In the genomic region with DNA sequence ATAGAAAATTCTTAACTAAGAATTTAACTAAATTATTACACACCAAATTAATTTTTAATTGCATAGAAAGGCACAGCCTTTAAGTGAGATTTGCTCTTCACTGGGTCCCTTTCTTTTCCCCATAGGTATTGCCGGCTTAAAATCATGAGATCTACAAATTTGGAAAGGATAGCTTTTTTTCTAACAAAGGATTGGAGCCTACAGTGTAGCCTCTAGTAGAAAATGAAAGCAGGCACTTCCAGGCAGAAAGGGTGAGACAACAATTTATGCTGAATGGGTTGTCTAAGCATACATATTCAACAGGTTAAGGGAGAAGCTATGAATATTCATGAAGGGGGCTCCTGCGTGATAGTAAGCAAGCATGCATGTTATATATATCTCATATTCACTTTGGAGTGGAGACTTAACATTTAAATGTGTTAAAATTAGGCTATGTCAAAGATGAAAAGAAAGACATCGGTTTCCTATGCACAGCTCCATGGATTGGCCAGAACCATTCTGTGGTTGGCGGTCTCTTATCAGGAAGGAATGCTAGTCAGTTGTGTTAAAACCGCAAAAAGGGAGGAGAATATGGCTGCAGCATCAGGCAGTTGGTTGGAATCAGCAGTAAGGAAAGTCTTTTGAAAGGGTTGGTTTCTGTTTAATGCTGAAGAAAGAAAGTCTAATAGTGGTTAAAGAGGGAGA, we compare ENCODE assay signal across 10 cellular contexts.
DNase-seq lines count a peak whose midpoint lies in the region; ATAC-seq and TF ChIP-seq lines count a peak whose summit lies in the region.
"Had no signal": no experiment of that assay in that cellular context is flagged by ENCODE, and none has a peak within 500 bp of the region (broad histone marks: within the 10 kb centered on the region; RNA-seq: fewer than 3 reads in every experiment).

No MANE protein-coding gene starts in this region.

- peaks cover 5% of the 10 kb centered on the region for H3K36me3 Mint-ChIP-seq in glutamatergic neuron (ENCODE audit: unreplicated experiment)

- H3K9me3 ChIP-seq in A673 (ENCODE audit: low read depth, low read length, poor library complexity, severe bottlenecking) (no peaks in the 10 kb centered on the region), HEK293 (ENCODE audit: control insufficient read depth, insufficient read depth, low read depth, low read length) (no peaks in the 10 kb centered on the region)
- H3K9me3 ChIP-seq: pancreas had no signal

- no peaks in the 10 kb centered on the region for H3K4me1 Mint-ChIP-seq in glutamatergic neuron (ENCODE audit: low read depth, unreplicated experiment)

- H3K4me3 ChIP-seq in A673 (ENCODE audit: low read depth, low read length, poor library complexity, severe bottlenecking) (no peak overlapping the region), HEK293 (ENCODE audit: low read depth, low read length) (no peak overlapping the region), fibroblast of pulmonary artery (replicated peaks; ENCODE audit: low read depth, low read length) (peak overlapping the region; percentile 41)
- H3K4me3 ChIP-seq: pancreas had no signal

- no peak overlapping the region for H3K27ac Mint-ChIP-seq in glutamatergic neuron (ENCODE audit: unreplicated experiment)

- intact Hi-C loops in A673 (cut with micrococcal nuclease; ENCODE audit: unreplicated experiment), result no loop called here

- no peaks in the 10 kb centered on the region for H3K4me1 ChIP-seq in A673 (ENCODE audit: insufficient read depth, low read length, poor library complexity, severe bottlenecking)
- H3K4me1 ChIP-seq in HEK293 (ENCODE audit: control insufficient read depth, insufficient read depth, low read length), result no peaks in the 10 kb centered on the region
- H3K4me1 ChIP-seq: pancreas had no signal

- H3K27me3 ChIP-seq in A673 (replicated peaks; ENCODE audit: insufficient read depth, low read depth, low read length, poor library complexity), result no peaks in the 10 kb centered on the region
- H3K27me3 ChIP-seq: pancreas had no signal

- no peaks in the 10 kb centered on the region for H3K27me3 Mint-ChIP-seq in glutamatergic neuron (ENCODE audit: unreplicated experiment)

- H3K9me3 Mint-ChIP-seq in glutamatergic neuron (ENCODE audit: unreplicated experiment), result no peaks in the 10 kb centered on the region

- ATAC-seq in SK-N-SH treated with all-trans-retinoic acid at 6 μM for 48 hours (peak; percentile 90), HG03280 (IDR thresholded peaks at IDR 0.05; ENCODE audit: unreplicated experiment) (no peak)

- DNase-seq in A673 (ENCODE audit: low spot score) (peak; percentile 54), fibroblast of pulmonary artery (ENCODE audit: low read depth) (peak; percentile 94), glutamatergic neuron (no peak), SKM-1 (lab: John Stamatoyannopoulos, UW; ENCODE audit: unreplicated experiment) (no peak)
- no peak for DNase-seq in stimulated activated CD4-positive, alpha-beta T cell treated with anti-CD3 and anti-CD28 coated beads, Interleukin-1b, Interleukin-23, amount 100 ng/mL, for 48 hours
- DNase-seq: AML-193, pancreas had no signal

- POLR2A ChIA-PET in A673 (lab: Charles Lee; ENCODE audit: low non-redundant PET) (no interaction called here), HEK293 (lab: Yijun Ruan, JAX) (no interaction called here)

- TF ChIP-seq CTCF in A673 (conservative IDR thresholded peaks at IDR 0.05; ENCODE audit: low read depth, low read length), result no peak
- no peak for TF ChIP-seq CTCF in HEK293 (tag by site-specific recombination; IDR thresholded peaks at IDR 0.05)
- TF ChIP-seq CTCF in fibroblast of pulmonary artery (IDR thresholded peaks at IDR 0.05; ENCODE audit: low read length, missing control alignments), result no peak
- TF ChIP-seq CTCF in glutamatergic neuron (IDR thresholded peaks at IDR 0.05; ENCODE audit: partially characterized antibody, unreplicated experiment), result no peak

- BruUV-seq in A673 (replicated peaks; lab: Mats Ljungman, UMichigan), result no TSS peak

- no peak overlapping the region for H3K4me3 Mint-ChIP-seq in glutamatergic neuron (ENCODE audit: unreplicated experiment)

- H3K36me3 ChIP-seq in A673 (ENCODE audit: insufficient read depth, low read length, poor library complexity, severe bottlenecking) (no peaks in the 10 kb centered on the region), HEK293 (ENCODE audit: control insufficient read depth in 2 of 2, insufficient read depth in 1 of 2, low read length in 2 of 2) (no peaks in the 10 kb centered on the region)
- H3K36me3 ChIP-seq: pancreas had no signal

- H3K27ac ChIP-seq in A673 (ENCODE audit: low read depth, low read length, poor library complexity, severe bottlenecking) (no peak overlapping the region), HEK293 (ENCODE audit: extremely low read depth, low read depth, low read length) (no peak overlapping the region)
- H3K27ac ChIP-seq: pancreas had no signal

- CTCF ChIA-PET in A673 (lab: Charles Lee) (no interaction called here), HEK293 (lab: Yijun Ruan, JAX) (interaction anchor here (1.0 kb wide), 1 partner anchor 21 kb away, joined by 3 read pairs; no protein-coding TSS in a partner anchor)

TF ChIP-seq in HEK293, 187 proteins besides CTCF, POLR2A, EP300 and RAD21 (continues in another document):
- TF ChIP-seq SCRT2 (tag by site-specific recombination; IDR thresholded peaks at IDR 0.05) (peak; percentile 76), ZNF2 (tag by site-specific recombination; IDR thresholded peaks at IDR 0.05) (no peak)
- TF ChIP-seq, protein P1, sequence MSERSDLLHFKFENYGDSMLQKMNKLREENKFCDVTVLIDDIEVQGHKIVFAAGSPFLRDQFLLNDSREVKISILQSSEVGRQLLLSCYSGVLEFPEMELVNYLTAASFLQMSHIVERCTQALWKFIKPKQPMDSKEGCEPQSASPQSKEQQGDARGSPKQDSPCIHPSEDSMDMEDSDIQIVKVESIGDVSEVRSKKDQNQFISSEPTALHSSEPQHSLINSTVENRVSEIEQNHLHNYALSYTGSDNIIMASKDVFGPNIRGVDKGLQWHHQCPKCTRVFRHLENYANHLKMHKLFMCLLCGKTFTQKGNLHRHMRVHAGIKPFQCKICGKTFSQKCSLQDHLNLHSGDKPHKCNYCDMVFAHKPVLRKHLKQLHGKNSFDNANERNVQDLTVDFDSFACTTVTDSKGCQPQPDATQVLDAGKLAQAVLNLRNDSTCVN (tag by site-specific recombination; optimal IDR thresholded peaks at IDR 0.05), result no peak
- TF ChIP-seq, protein P2, sequence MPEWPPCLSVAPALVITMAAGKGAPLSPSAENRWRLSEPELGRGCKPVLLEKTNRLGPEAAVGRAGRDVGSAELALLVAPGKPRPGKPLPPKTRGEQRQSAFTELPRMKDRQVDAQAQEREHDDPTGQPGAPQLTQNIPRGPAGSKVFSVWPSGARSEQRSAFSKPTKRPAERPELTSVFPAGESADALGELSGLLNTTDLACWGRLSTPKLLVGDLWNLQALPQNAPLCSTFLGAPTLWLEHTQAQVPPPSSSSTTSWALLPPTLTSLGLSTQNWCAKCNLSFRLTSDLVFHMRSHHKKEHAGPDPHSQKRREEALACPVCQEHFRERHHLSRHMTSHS (tag by site-specific recombination; IDR thresholded peaks at IDR 0.05), result no peak
- TF ChIP-seq, protein P3, sequence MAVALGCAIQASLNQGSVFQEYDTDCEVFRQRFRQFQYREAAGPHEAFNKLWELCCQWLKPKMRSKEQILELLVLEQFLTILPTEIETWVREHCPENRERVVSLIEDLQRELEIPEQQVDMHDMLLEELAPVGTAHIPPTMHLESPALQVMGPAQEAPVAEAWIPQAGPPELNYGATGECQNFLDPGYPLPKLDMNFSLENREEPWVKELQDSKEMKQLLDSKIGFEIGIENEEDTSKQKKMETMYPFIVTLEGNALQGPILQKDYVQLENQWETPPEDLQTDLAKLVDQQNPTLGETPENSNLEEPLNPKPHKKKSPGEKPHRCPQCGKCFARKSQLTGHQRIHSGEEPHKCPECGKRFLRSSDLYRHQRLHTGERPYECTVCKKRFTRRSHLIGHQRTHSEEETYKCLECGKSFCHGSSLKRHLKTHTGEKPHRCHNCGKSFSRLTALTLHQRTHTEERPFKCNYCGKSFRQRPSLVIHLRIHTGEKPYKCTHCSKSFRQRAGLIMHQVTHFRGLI (tag by site-specific recombination; IDR thresholded peaks at IDR 0.05), result peak; percentile 88

TF ChIP-seq in SK-N-SH treated with all-trans-retinoic acid at 6 μM for 48 hours, 23 proteins besides CTCF, POLR2A, EP300 and RAD21:
- no peak for TF ChIP-seq OSR1 (CRISPR knock-in tag; IDR thresholded peaks at IDR 0.05)
- TF ChIP-seq TOX (CRISPR knock-in tag; IDR thresholded peaks at IDR 0.05; ENCODE audit: borderline replicate concordance), result no peak
- TF ChIP-seq ZNF70 (CRISPR knock-in tag; IDR thresholded peaks at IDR 0.05), result no peak
- no peak for TF ChIP-seq CSDC2 (CRISPR knock-in tag; IDR thresholded peaks at IDR 0.05)
- no peak for TF ChIP-seq ZNF565 (CRISPR knock-in tag; conservative IDR thresholded peaks at IDR 0.05; ENCODE audit: low read depth)
- TF ChIP-seq ZNF8 (CRISPR knock-in tag; IDR thresholded peaks at IDR 0.05), result no peak
- TF ChIP-seq ESRRG (CRISPR knock-in tag; IDR thresholded peaks at IDR 0.05), result no peak
- no peak for TF ChIP-seq ZC3H10 (CRISPR knock-in tag; IDR thresholded peaks at IDR 0.05)
- no peak for TF ChIP-seq GLIS3 (CRISPR knock-in tag; IDR thresholded peaks at IDR 0.05)

Comparison
In these comparisons a context has a peak if more than half of its experiments do, and no peak if none do; other contexts are left out.
1. DNase-seq: peak in A673 (single experiment) and fibroblast of pulmonary artery (single experiment); none in stimulated activated CD4-positive, alpha-beta T cell treated with anti-CD3 and anti-CD28 coated beads, Interleukin-1b, Interleukin-23, amount 100 ng/mL, for 48 hours (single experiment), glutamatergic neuron (single experiment) and SKM-1 (single experiment).